ENCODE assay signal across 2 cellular contexts in the genomic region with DNA sequence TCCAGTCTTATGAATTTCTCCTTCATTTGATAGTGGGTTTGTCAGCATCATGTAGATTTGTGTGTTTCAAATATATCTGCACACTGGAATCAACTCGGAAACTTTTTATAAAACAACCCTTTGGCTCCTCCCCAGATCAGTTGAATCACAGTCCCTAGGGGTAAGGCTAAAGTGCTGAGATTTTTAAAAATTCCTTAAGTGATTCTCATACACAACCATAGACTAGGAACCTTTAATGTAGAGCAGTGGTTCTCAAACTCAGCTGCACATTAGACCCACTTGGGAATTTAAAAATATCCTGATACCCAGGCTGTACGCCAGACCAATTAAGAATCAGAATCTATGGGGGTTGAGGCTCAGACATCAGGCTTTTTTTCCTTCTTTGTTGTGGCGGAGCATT.
TF ChIP-seq lines count a peak whose summit lies in the region.

No MANE protein-coding gene starts in this region.

TF ChIP-seq in SK-N-SH, 30 proteins besides CTCF, POLR2A, EP300 and RAD21 (continued from another document):
- no peak for TF ChIP-seq MEF2A (IDR thresholded peaks at IDR 0.05; ENCODE audit: borderline replicate concordance, low read depth)
- no peak for TF ChIP-seq FOXM1 (IDR thresholded peaks at IDR 0.05; ENCODE audit: low read depth)
- TF ChIP-seq GABPA (IDR thresholded peaks at IDR 0.05; ENCODE audit: low read depth): no peak
- TF ChIP-seq NRF1 (IDR thresholded peaks at IDR 0.05; ENCODE audit: low read depth, low read length): no peak
- no peak for TF ChIP-seq RFX5 (IDR thresholded peaks at IDR 0.05; ENCODE audit: low read length)
- no peak for TF ChIP-seq CHD2 (IDR thresholded peaks at IDR 0.05; ENCODE audit: low read length, partially characterized antibody)
- no peak for TF ChIP-seq MXI1 (IDR thresholded peaks at IDR 0.05; ENCODE audit: low read depth, low read length)
- TF ChIP-seq, protein P1, sequence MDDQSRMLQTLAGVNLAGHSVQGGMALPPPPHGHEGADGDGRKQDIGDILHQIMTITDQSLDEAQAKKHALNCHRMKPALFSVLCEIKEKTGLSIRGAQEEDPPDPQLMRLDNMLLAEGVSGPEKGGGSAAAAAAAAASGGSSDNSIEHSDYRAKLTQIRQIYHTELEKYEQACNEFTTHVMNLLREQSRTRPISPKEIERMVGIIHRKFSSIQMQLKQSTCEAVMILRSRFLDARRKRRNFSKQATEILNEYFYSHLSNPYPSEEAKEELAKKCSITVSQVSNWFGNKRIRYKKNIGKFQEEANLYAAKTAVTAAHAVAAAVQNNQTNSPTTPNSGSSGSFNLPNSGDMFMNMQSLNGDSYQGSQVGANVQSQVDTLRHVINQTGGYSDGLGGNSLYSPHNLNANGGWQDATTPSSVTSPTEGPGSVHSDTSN (IDR thresholded peaks at IDR 0.05): no peak
- no peak for TF ChIP-seq FOXJ3 (CRISPR knock-in tag; IDR thresholded peaks at IDR 0.05)
- no peak for TF ChIP-seq NFIC (IDR thresholded peaks at IDR 0.05; ENCODE audit: borderline replicate concordance)
- no peak for TF ChIP-seq EZH2phosphoT487 (IDR thresholded peaks at IDR 0.05; ENCODE audit: borderline replicate concordance, low read depth)
- TF ChIP-seq SMC3 (IDR thresholded peaks at IDR 0.05; ENCODE audit: low read depth, low read length): no peak
TF ChIP-seq in SK-N-SH: peak in this region for 0.

TF ChIP-seq in SK-N-SH treated with all-trans-retinoic acid at 6 μM for 48 hours, 23 proteins besides CTCF, POLR2A, EP300 and RAD21 (continued from another document):
- TF ChIP-seq, protein P2, sequence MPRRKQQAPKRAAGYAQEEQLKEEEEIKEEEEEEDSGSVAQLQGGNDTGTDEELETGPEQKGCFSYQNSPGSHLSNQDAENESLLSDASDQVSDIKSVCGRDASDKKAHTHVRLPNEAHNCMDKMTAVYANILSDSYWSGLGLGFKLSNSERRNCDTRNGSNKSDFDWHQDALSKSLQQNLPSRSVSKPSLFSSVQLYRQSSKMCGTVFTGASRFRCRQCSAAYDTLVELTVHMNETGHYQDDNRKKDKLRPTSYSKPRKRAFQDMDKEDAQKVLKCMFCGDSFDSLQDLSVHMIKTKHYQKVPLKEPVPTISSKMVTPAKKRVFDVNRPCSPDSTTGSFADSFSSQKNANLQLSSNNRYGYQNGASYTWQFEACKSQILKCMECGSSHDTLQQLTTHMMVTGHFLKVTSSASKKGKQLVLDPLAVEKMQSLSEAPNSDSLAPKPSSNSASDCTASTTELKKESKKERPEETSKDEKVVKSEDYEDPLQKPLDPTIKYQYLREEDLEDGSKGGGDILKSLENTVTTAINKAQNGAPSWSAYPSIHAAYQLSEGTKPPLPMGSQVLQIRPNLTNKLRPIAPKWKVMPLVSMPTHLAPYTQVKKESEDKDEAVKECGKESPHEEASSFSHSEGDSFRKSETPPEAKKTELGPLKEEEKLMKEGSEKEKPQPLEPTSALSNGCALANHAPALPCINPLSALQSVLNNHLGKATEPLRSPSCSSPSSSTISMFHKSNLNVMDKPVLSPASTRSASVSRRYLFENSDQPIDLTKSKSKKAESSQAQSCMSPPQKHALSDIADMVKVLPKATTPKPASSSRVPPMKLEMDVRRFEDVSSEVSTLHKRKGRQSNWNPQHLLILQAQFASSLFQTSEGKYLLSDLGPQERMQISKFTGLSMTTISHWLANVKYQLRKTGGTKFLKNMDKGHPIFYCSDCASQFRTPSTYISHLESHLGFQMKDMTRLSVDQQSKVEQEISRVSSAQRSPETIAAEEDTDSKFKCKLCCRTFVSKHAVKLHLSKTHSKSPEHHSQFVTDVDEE (CRISPR knock-in tag; IDR thresholded peaks at IDR 0.05): no peak
- TF ChIP-seq GLIS3 (CRISPR knock-in tag; IDR thresholded peaks at IDR 0.05) (no peak), ZFP3 (CRISPR knock-in tag; IDR thresholded peaks at IDR 0.05) (no peak), OSR1 (CRISPR knock-in tag; IDR thresholded peaks at IDR 0.05) (no peak), ISL1 (CRISPR knock-in tag; IDR thresholded peaks at IDR 0.05) (no peak), ZNF565 (CRISPR knock-in tag; conservative IDR thresholded peaks at IDR 0.05; ENCODE audit: low read depth) (no peak), ESRRG (CRISPR knock-in tag; IDR thresholded peaks at IDR 0.05) (no peak), ZFP30 (CRISPR knock-in tag; IDR thresholded peaks at IDR 0.05) (no peak), PPARA (CRISPR knock-in tag; IDR thresholded peaks at IDR 0.05; ENCODE audit: borderline replicate concordance) (no peak)
- TF ChIP-seq, protein P3, sequence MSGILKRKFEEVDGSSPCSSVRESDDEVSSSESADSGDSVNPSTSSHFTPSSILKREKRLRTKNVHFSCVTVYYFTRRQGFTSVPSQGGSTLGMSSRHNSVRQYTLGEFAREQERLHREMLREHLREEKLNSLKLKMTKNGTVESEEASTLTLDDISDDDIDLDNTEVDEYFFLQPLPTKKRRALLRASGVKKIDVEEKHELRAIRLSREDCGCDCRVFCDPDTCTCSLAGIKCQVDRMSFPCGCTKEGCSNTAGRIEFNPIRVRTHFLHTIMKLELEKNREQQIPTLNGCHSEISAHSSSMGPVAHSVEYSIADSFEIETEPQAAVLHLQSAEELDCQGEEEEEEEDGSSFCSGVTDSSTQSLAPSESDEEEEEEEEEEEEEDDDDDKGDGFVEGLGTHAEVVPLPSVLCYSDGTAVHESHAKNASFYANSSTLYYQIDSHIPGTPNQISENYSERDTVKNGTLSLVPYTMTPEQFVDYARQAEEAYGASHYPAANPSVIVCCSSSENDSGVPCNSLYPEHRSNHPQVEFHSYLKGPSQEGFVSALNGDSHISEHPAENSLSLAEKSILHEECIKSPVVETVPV (CRISPR knock-in tag; IDR thresholded peaks at IDR 0.05): no peak
- TF ChIP-seq, protein P4, sequence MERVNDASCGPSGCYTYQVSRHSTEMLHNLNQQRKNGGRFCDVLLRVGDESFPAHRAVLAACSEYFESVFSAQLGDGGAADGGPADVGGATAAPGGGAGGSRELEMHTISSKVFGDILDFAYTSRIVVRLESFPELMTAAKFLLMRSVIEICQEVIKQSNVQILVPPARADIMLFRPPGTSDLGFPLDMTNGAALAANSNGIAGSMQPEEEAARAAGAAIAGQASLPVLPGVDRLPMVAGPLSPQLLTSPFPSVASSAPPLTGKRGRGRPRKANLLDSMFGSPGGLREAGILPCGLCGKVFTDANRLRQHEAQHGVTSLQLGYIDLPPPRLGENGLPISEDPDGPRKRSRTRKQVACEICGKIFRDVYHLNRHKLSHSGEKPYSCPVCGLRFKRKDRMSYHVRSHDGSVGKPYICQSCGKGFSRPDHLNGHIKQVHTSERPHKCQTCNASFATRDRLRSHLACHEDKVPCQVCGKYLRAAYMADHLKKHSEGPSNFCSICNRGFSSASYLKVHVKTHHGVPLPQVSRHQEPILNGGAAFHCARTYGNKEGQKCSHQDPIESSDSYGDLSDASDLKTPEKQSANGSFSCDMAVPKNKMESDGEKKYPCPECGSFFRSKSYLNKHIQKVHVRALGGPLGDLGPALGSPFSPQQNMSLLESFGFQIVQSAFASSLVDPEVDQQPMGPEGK (CRISPR knock-in tag; IDR thresholded peaks at IDR 0.05; ENCODE audit: borderline replicate concordance): no peak
- TF ChIP-seq, protein P5, sequence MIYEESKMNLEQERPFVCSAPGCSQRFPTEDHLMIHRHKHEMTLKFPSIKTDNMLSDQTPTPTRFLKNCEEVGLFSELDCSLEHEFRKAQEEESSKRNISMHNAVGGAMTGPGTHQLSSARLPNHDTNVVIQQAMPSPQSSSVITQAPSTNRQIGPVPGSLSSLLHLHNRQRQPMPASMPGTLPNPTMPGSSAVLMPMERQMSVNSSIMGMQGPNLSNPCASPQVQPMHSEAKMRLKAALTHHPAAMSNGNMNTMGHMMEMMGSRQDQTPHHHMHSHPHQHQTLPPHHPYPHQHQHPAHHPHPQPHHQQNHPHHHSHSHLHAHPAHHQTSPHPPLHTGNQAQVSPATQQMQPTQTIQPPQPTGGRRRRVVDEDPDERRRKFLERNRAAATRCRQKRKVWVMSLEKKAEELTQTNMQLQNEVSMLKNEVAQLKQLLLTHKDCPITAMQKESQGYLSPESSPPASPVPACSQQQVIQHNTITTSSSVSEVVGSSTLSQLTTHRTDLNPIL (CRISPR knock-in tag; IDR thresholded peaks at IDR 0.05; ENCODE audit: low read depth): no peak
- TF ChIP-seq, protein P6, sequence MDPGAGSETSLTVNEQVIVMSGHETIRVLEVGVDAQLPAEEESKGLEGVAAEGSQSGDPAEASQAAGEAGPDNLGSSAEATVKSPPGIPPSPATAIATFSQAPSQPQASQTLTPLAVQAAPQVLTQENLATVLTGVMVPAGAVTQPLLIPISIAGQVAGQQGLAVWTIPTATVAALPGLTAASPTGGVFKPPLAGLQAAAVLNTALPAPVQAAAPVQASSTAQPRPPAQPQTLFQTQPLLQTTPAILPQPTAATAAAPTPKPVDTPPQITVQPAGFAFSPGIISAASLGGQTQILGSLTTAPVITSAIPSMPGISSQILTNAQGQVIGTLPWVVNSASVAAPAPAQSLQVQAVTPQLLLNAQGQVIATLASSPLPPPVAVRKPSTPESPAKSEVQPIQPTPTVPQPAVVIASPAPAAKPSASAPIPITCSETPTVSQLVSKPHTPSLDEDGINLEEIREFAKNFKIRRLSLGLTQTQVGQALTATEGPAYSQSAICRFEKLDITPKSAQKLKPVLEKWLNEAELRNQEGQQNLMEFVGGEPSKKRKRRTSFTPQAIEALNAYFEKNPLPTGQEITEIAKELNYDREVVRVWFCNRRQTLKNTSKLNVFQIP (CRISPR knock-in tag; IDR thresholded peaks at IDR 0.05; ENCODE audit: borderline replicate concordance, low read depth): no peak
